Comparison of ENCODE assay signal across 16 cellular contexts in genomic region chr4:155769092-155769491, GRCh38. TPM values are rescaled to one million over a fixed set of nuclear protein-coding genes. Genes with fewer than 3 reads are reported as not detected.
DNase-seq lines count a peak whose midpoint lies in the region; ATAC-seq, FAIRE-seq and TF ChIP-seq lines count a peak whose summit lies in the region.
"Had no signal": no experiment of that assay in that cellular context is flagged by ENCODE, and none has a peak within 500 bp of the region (broad histone marks: within the 10 kb centered on the region; RNA-seq: fewer than 3 reads in every experiment).

No MANE protein-coding gene starts in this region.

- no peaks in the 10 kb centered on the region for H4K20me1 ChIP-seq in smooth muscle cell (ENCODE audit: low read depth)

- no peaks in the 10 kb centered on the region for H3K79me2 ChIP-seq in smooth muscle cell (ENCODE audit: low read depth)

- no peaks in the 10 kb centered on the region for H3K4me1 ChIP-seq in smooth muscle cell (ENCODE audit: low read depth)

- H3K36me3 ChIP-seq in brain microvascular endothelial cell (replicated peaks) (no peaks in the 10 kb centered on the region), smooth muscle cell (ENCODE audit: low read depth) (no peaks in the 10 kb centered on the region)
- H3K36me3 ChIP-seq: vagina had no signal

- DNase-seq in GM12891 (ENCODE audit: insufficient read length, low spot score) = no peak
- peak; percentile 32 for DNase-seq in fibroblast of gingiva (ENCODE audit: low read depth)
- no peak for DNase-seq in NCI-H524 (lab: John Stamatoyannopoulos, UW)
- no peak for DNase-seq in activated CD4-positive, alpha-beta T cell treated with anti-CD3 and anti-CD28 coated beads, Interleukin-2, amount 50 U/mL, for 4 hours
- DNase-seq in brain microvascular endothelial cell = no peak
- no peak for DNase-seq in smooth muscle cell (lab: John Stamatoyannopoulos, UW; ENCODE audit: unreplicated experiment)
- DNase-seq: caudate nucleus; HCEC 1CT; left ventricle myocardium superior; NCI-H1417; NCI-H510A treated with DMSO at 0.1 percent for 48 hours; occipital lobe; stimulated activated CD8-positive, alpha-beta memory T cell treated with anti-CD3 and anti-CD28 coated beads, Interleukin-4, amount 100 ng/mL, for 48 hours had no signal

- TF ChIP-seq CTCF in brain microvascular endothelial cell (IDR thresholded peaks at IDR 0.05; ENCODE audit: low read depth, low read length, missing control alignments) = no peak
- TF ChIP-seq CTCF in smooth muscle cell (IDR thresholded peaks at IDR 0.05; ENCODE audit: borderline replicate concordance, insufficient read depth, poor library complexity, severe bottlenecking) = no peak

- H3K4me3 ChIP-seq in brain microvascular endothelial cell (ENCODE audit: low read depth, low read length) (no peak overlapping the region), smooth muscle cell (no peak overlapping the region)
- H3K4me3 ChIP-seq: vagina had no signal

- H3K9me3 ChIP-seq in smooth muscle cell (replicated peaks; ENCODE audit: low read depth) = no peaks in the 10 kb centered on the region
- H3K9me3 ChIP-seq: vagina had no signal

- FAIRE-seq in GM12891 (lab: Jason Lieb, UNC) = no peak

- in situ Hi-C loops in brain microvascular endothelial cell (cut with HindIII; ENCODE audit: low pct_ligation_motif_present, low sequenced_read_pairs) = no loop called here

- H3F3A ChIP-seq in smooth muscle cell (ENCODE audit: low read depth) = no peaks in the 10 kb centered on the region

- ATAC-seq in GM19351 (IDR thresholded peaks at IDR 0.05; ENCODE audit: unreplicated experiment) (peak; percentile 81), HG03060 (IDR thresholded peaks at IDR 0.05; ENCODE audit: low read depth, unreplicated experiment) (peak; percentile 91)
- ATAC-seq: left ventricle myocardium superior had no signal

- 74% methylated on average over 2 of the region's 2 CpGs for WGBS in smooth muscle cell (ENCODE audit: low lambda C conversion rate)

- H3K4me2 ChIP-seq in smooth muscle cell = no peak overlapping the region

- H3K27me3 ChIP-seq in brain microvascular endothelial cell (replicated peaks) (no peaks in the 10 kb centered on the region), smooth muscle cell (ENCODE audit: low read depth) (no peaks in the 10 kb centered on the region)
- H3K27me3 ChIP-seq: vagina had no signal

- no peak overlapping the region for H3K9ac ChIP-seq in smooth muscle cell (ENCODE audit: low read depth)

- no peak overlapping the region for H2AFZ ChIP-seq in smooth muscle cell (ENCODE audit: low read depth)

- no peak overlapping the region for H3K27ac ChIP-seq in brain microvascular endothelial cell
- H3K27ac ChIP-seq in smooth muscle cell (ENCODE audit: low read depth) = no peak overlapping the region
- H3K27ac ChIP-seq: vagina had no signal

- TF ChIP-seq POLR2A in GM12891 (IDR thresholded peaks at IDR 0.05; ENCODE audit: low read depth, low read length) = no peak

TF ChIP-seq in GM12891, 5 proteins besides CTCF, POLR2A, EP300 and RAD21:
- TF ChIP-seq PAX5 (IDR thresholded peaks at IDR 0.05; ENCODE audit: insufficient read depth, low read length, severe bottlenecking) = no peak
- no peak for TF ChIP-seq POLR2AphosphoS5 (IDR thresholded peaks at IDR 0.05; ENCODE audit: low read depth, low read length)
- TF ChIP-seq POU2F2 (IDR thresholded peaks at IDR 0.05; ENCODE audit: low read depth, low read length) = no peak
- TF ChIP-seq TAF1 (IDR thresholded peaks at IDR 0.05; ENCODE audit: low read depth, low read length) = no peak
- peak; percentile 30; the same call in 1 of the 2 replicates for TF ChIP-seq SPI1 (IDR thresholded peaks at IDR 0.05; ENCODE audit: low read depth, low read length)

RNA-seq across cellular contexts. Expression of gene GUCY1B1, which starts 10.3 kb away (rescaled TPM):
- 0.46 TPM for polyA plus RNA-seq in GM12891 (2012; ENCODE audit: low read depth, missing spikeins)
- 32.2 and 35.4 TPM in 2 replicates for total RNA-seq in smooth muscle cell
- 16.3 and 26.7 TPM in 2 replicates for polyA plus RNA-seq in smooth muscle cell
